20 cellular contexts compared by ENCODE assay signal in the genomic region with DNA sequence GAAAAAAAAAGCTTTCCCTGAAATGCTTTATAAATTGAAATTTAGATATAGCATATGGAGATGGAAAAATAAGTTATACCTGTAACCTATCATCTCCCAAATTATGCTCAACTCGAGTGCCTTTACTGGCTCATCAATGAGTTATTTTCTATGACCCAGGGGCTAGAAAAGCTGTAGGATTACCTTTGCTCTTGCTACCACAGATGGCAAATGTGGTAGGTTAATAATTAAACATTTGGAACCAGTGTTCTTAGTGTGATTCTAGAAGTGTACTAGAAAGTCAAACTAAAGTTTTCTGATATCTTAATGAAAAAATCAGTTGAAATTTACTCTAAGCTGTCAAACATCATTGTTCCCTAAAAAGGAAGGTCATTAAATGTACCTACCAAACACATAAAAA. TPM values are rescaled to one million over a fixed set of nuclear protein-coding genes. Genes with fewer than 3 reads are reported as not detected.
"Had no signal": no experiment of that assay in that cellular context is flagged by ENCODE, and none has a peak within 500 bp of the region (broad histone marks: within the 10 kb centered on the region; RNA-seq: fewer than 3 reads in every experiment).

No MANE protein-coding gene starts in this region.

- H3K9me3 ChIP-seq: ascending aorta had no signal

- H3K4me3 ChIP-seq: ascending aorta, cardiac muscle cell had no signal

- H3K27me3 ChIP-seq: ascending aorta, cardiac muscle cell had no signal

- FAIRE-seq: endometrium, keratinocyte had no signal

- ATAC-seq: activated CD8-positive, alpha-beta T cell treated with anti-CD3 and anti-CD28 coated beads, Interleukin-2, amount 10 ng/mL, durations not matched to agents 7 days and 5 days; activated naive CD8-positive, alpha-beta T cell treated with anti-CD3 and anti-CD28 coated beads, Interleukin-2, amount 50 U/mL, for 24 hours; esophagus mucosa; naive thymus-derived CD8-positive, alpha-beta T cell; WTC11 had no signal

- H3K27ac ChIP-seq: ascending aorta, cardiac muscle cell had no signal

- H3K4me1 ChIP-seq: ascending aorta had no signal

- DNase-seq: activated CD4-positive, alpha-beta T cell treated with anti-CD3 and anti-CD28 coated beads for 48 hours; activated CD8-positive, alpha-beta memory T cell treated with anti-CD3 and anti-CD28 coated beads, Interleukin-2, amount 50 U/mL, for 48 hours; activated CD8-positive, alpha-beta T cell treated with anti-CD3 and anti-CD28 coated beads, Interleukin-2, amount 10 ng/mL, durations not matched to agents 7 days and 5 days; activated naive CD4-positive, alpha-beta T cell treated with Interleukin-2 at 50 U/mL for 16 hours; activated naive CD8-positive, alpha-beta T cell treated with anti-CD3 and anti-CD28 coated beads, Interleukin-2, amount 50 U/mL, for 24 hours; head of caudate nucleus; mammary epithelial cell; naive thymus-derived CD8-positive, alpha-beta T cell; occipital lobe; stimulated activated CD4-positive, alpha-beta T cell treated with anti-CD3 and anti-CD28 coated beads, Interleukin-4, amount 100 ng/mL, for 1 hour; stimulated activated CD8-positive, alpha-beta memory T cell treated with anti-CD3 and anti-CD28 coated beads, Interleukin-4, amount 100 ng/mL, for 48 hours had no signal

RNA-seq across cellular contexts. Expression of a gene that starts 48.1 kb away (rescaled TPM):
- total RNA-seq: activated CD8-positive, alpha-beta T cell treated with anti-CD3 and anti-CD28 coated beads, Interleukin-2, amount 10 ng/mL, durations not matched to agents 7 days and 5 days; cardiac muscle cell; mononuclear cell; naive thymus-derived CD8-positive, alpha-beta T cell; occipital lobe; pulmonary artery endothelial cell; WTC11 had no signal
- polyA plus RNA-seq: cardiac muscle cell; naive thymus-derived CD8-positive, alpha-beta T cell had no signal

RNA-seq across cellular contexts. Expression of a gene that starts 59.8 kb away (rescaled TPM):
- total RNA-seq: activated CD8-positive, alpha-beta T cell treated with anti-CD3 and anti-CD28 coated beads, Interleukin-2, amount 10 ng/mL, durations not matched to agents 7 days and 5 days; ascending aorta; esophagus mucosa; naive thymus-derived CD8-positive, alpha-beta T cell; ureter; WTC11 had no signal
- polyA plus RNA-seq: naive thymus-derived CD8-positive, alpha-beta T cell had no signal
